ENCODE assay signal across 11 cellular contexts in the genomic region with DNA sequence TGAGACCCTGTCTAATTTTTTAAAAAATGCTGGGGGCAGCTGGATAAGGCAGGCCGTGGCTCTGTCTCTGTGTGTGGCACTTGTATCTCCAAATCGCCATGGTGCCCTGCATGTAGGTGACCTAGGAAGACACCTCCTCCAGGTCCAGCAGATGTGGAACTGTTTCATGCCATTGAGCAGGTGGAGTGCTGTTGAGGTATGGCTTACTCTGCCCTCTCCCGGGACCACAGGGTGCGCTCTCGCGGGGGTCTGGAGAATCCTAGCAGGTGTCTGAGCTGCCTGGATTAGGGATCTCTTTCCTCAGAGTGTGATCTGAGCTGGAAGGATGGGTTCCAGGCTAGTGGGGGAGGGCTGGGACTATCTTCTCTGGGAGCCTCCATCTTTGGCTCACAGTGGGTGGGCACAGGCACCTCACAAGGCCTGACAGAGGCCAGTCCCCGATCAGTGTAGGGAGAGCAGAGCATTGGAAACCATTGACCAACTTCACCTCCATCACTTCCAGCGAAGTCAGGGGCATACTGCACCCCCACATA.
DNase-seq lines count a peak whose midpoint lies in the region; ATAC-seq, FAIRE-seq and TF ChIP-seq lines count a peak whose summit lies in the region.
"Had no signal": no experiment of that assay in that cellular context is flagged by ENCODE, and none has a peak within 500 bp of the region (broad histone marks: within the 10 kb centered on the region; RNA-seq: fewer than 3 reads in every experiment).

No MANE protein-coding gene starts in this region.

- CTCF ChIA-PET in activated CD8-positive, alpha-beta memory T cell treated with anti-CD3 and anti-CD28 coated beads, Interleukin-2, amount 10 ng/mL, durations not matched to agents 7 days and 5 days (lab: Charles Lee) = interaction anchor here (1.0 to 8.4 kb wide), 12 partner anchors 10 to 257 kb away, joined by 3 to 280 read pairs (median 32); a partner anchor contains a TSS
- CTCF ChIA-PET in activated CD4-positive, alpha-beta memory T cell treated with anti-CD3 and anti-CD28 coated beads for 36 hours (lab: Charles Lee) = interaction anchor here (1.0 to 5.8 kb wide), 15 partner anchors 14 to 176 kb away, joined by 3 to 290 read pairs (median 16); a partner anchor contains a TSS

- no peak overlapping the region for H3K27ac ChIP-seq in lower lobe of right lung

- no peak for TF ChIP-seq CTCF in lower lobe of right lung (IDR thresholded peaks at IDR 0.05)

- H3K9me3 ChIP-seq in iPS-18c (ENCODE audit: control insufficient read depth, insufficient read depth, low read length) (no peaks in the 10 kb centered on the region), lower lobe of right lung (no peaks in the 10 kb centered on the region)
- H3K9me3 ChIP-seq: adrenal gland had no signal

- H3K4me3 ChIP-seq in iPS-18c (ENCODE audit: insufficient read depth, low read depth, low read length) = peak overlapping the region; percentile 3; the same call in 1 of the 2 replicates
- no peak overlapping the region for H3K4me3 ChIP-seq in lower lobe of right lung

- POLR2A ChIA-PET in activated CD4-positive, alpha-beta memory T cell treated with anti-CD3 and anti-CD28 coated beads for 36 hours (lab: Charles Lee) = interaction anchor here (0.7 to 3.2 kb wide), 17 partner anchors 8 to 140 kb away, joined by 3 to 16 read pairs (median 5); a partner anchor contains a TSS

- no peak for ATAC-seq in activated CD8-positive, alpha-beta memory T cell treated with anti-CD3 and anti-CD28 coated beads, Interleukin-2, amount 10 ng/mL, durations not matched to agents 7 days and 5 days
- no peak for ATAC-seq in stimulated activated naive CD8-positive, alpha-beta T cell treated with anti-CD3 and anti-CD28 coated beads, Interleukin-15, amount 100 ng/mL, for 72 hours
- no peak for ATAC-seq in lower lobe of right lung
- no peak for ATAC-seq in HG03442 (IDR thresholded peaks at IDR 0.05; ENCODE audit: unreplicated experiment)

- no peak for DNase-seq in activated CD8-positive, alpha-beta memory T cell treated with anti-CD3 and anti-CD28 coated beads, Interleukin-2, amount 10 ng/mL, durations not matched to agents 7 days and 5 days
- no peak for DNase-seq in activated CD8-positive, alpha-beta memory T cell treated with anti-CD3 and anti-CD28 coated beads for 24 hours
- no peak for DNase-seq in activated CD4-positive, alpha-beta memory T cell treated with anti-CD3 and anti-CD28 coated beads for 36 hours
- no peak for DNase-seq in stimulated activated naive CD8-positive, alpha-beta T cell treated with anti-CD3 and anti-CD28 coated beads, Interleukin-15, amount 100 ng/mL, for 72 hours
- DNase-seq in lower lobe of right lung (no peak), HTR-8/SVneo (ENCODE audit: insufficient read length, low spot score) (no peak)
- DNase-seq: NCI-H1694 treated with DMSO at 0.1 percent for 48 hours, NCI-H82 had no signal

- FAIRE-seq in HTR-8/SVneo (lab: Jason Lieb, UNC) = no peak

- H3K36me3 ChIP-seq in lower lobe of right lung = no peaks in the 10 kb centered on the region
- H3K36me3 ChIP-seq: adrenal gland had no signal

- H3K4me3 Mint-ChIP-seq in activated CD8-positive, alpha-beta memory T cell treated with anti-CD3 and anti-CD28 coated beads, Interleukin-2, amount 10 ng/mL, durations not matched to agents 7 days and 5 days = peak overlapping the region; percentile 48
- peak overlapping the region; percentile 75 for H3K4me3 Mint-ChIP-seq in activated CD4-positive, alpha-beta memory T cell treated with anti-CD3 and anti-CD28 coated beads for 36 hours
- peak overlapping the region; percentile 67 to 68 for H3K4me3 Mint-ChIP-seq in stimulated activated naive CD8-positive, alpha-beta T cell treated with anti-CD3 and anti-CD28 coated beads, Interleukin-15, amount 100 ng/mL, for 72 hours

- H3K27ac Mint-ChIP-seq in activated CD8-positive, alpha-beta memory T cell treated with anti-CD3 and anti-CD28 coated beads, Interleukin-2, amount 10 ng/mL, durations not matched to agents 7 days and 5 days = peak overlapping the region; percentile 88
- H3K27ac Mint-ChIP-seq in activated CD4-positive, alpha-beta memory T cell treated with anti-CD3 and anti-CD28 coated beads for 36 hours = peak overlapping the region; percentile 97
- peak overlapping the region; percentile 94 to 96 for H3K27ac Mint-ChIP-seq in stimulated activated naive CD8-positive, alpha-beta T cell treated with anti-CD3 and anti-CD28 coated beads, Interleukin-15, amount 100 ng/mL, for 72 hours

- peaks cover 67% of the 10 kb centered on the region for H3K4me1 Mint-ChIP-seq in activated CD8-positive, alpha-beta memory T cell treated with anti-CD3 and anti-CD28 coated beads, Interleukin-2, amount 10 ng/mL, durations not matched to agents 7 days and 5 days
- peaks cover 66% of the 10 kb centered on the region for H3K4me1 Mint-ChIP-seq in activated CD4-positive, alpha-beta memory T cell treated with anti-CD3 and anti-CD28 coated beads for 36 hours (ENCODE audit: low read depth)
- H3K4me1 Mint-ChIP-seq in stimulated activated naive CD8-positive, alpha-beta T cell treated with anti-CD3 and anti-CD28 coated beads, Interleukin-15, amount 100 ng/mL, for 72 hours = peaks cover 83% of the 10 kb centered on the region

- no peaks in the 10 kb centered on the region for H3K27me3 ChIP-seq in lower lobe of right lung (ENCODE audit: low read depth)
- H3K27me3 ChIP-seq: adrenal gland had no signal

- H3K4me1 ChIP-seq in lower lobe of right lung = peaks cover 27% of the 10 kb centered on the region

- peaks cover 4% of the 10 kb centered on the region for H3K27me3 Mint-ChIP-seq in activated CD8-positive, alpha-beta memory T cell treated with anti-CD3 and anti-CD28 coated beads, Interleukin-2, amount 10 ng/mL, durations not matched to agents 7 days and 5 days
- H3K27me3 Mint-ChIP-seq in activated CD4-positive, alpha-beta memory T cell treated with anti-CD3 and anti-CD28 coated beads for 36 hours = peaks cover 2% of the 10 kb centered on the region
- peaks cover 8% of the 10 kb centered on the region for H3K27me3 Mint-ChIP-seq in stimulated activated naive CD8-positive, alpha-beta T cell treated with anti-CD3 and anti-CD28 coated beads, Interleukin-15, amount 100 ng/mL, for 72 hours

- H3K9me3 Mint-ChIP-seq in activated CD8-positive, alpha-beta memory T cell treated with anti-CD3 and anti-CD28 coated beads, Interleukin-2, amount 10 ng/mL, durations not matched to agents 7 days and 5 days (ENCODE audit: low read depth) = no peaks in the 10 kb centered on the region
- H3K9me3 Mint-ChIP-seq in activated CD4-positive, alpha-beta memory T cell treated with anti-CD3 and anti-CD28 coated beads for 36 hours = no peaks in the 10 kb centered on the region
- H3K9me3 Mint-ChIP-seq in stimulated activated naive CD8-positive, alpha-beta T cell treated with anti-CD3 and anti-CD28 coated beads, Interleukin-15, amount 100 ng/mL, for 72 hours = no peaks in the 10 kb centered on the region

- H3K36me3 Mint-ChIP-seq in activated CD8-positive, alpha-beta memory T cell treated with anti-CD3 and anti-CD28 coated beads, Interleukin-2, amount 10 ng/mL, durations not matched to agents 7 days and 5 days = no peaks in the 10 kb centered on the region
- H3K36me3 Mint-ChIP-seq in activated CD4-positive, alpha-beta memory T cell treated with anti-CD3 and anti-CD28 coated beads for 36 hours = no peaks in the 10 kb centered on the region

- intact Hi-C loops in activated CD4-positive, alpha-beta memory T cell treated with anti-CD3 and anti-CD28 coated beads for 36 hours (cut with micrococcal nuclease) = loop anchor here (1.0 to 10.0 kb wide), 13 partner anchors 8 to 2001 kb away; no protein-coding TSS in a partner anchor
- intact Hi-C loops in lower lobe of right lung (cut with DNase I) = no loop called here
